12 cellular contexts compared by ENCODE assay signal in the genomic region with DNA sequence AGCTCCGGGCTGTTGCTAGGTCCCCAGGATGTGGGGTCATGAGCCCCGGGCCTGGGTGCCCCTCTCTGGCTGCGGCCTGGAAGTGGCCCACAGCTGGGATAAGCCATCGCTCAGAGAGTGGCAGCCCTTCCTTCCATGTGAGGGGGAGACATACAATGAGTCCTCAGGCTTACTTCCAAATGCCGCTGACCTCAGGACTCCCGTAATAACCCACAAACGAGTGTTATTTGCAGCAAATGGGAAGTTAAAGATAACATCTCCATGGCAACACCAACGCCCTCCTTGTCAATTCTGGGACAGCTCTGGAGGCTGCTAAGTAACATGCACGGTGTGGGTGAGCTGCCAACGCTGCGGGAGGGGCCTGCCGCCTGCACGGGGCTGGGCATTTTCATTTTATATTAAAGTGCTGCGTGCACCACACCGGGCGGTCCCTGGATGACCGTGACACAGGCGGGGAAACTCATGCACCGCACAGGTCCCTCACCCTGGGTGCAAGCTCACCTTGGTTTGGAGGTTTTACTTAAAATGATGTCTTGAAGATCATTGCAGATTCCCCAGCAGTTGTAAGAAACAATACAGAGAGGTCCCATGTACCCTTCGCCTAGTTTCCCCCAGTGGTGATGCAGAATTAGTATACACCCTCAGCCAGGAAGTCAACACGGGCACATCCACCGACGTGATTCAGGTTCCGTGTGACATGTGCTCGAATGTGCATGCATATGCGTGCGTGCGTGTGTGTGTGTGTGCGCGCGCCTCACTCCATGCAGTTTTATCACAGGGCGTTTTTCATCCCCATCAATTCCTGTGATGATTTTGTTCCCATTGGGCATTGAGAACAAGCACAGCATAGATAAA.
DNase-seq lines count a peak whose midpoint lies in the region; TF ChIP-seq lines count a peak whose summit lies in the region.
"Had no signal": no experiment of that assay in that cellular context is flagged by ENCODE, and none has a peak within 500 bp of the region (broad histone marks: within the 10 kb centered on the region; RNA-seq: fewer than 3 reads in every experiment).

No MANE protein-coding gene starts in this region.

- no peak overlapping the region for H3K9ac ChIP-seq in neural progenitor cell

- H3K27me3 ChIP-seq in dorsolateral prefrontal cortex = no peaks in the 10 kb centered on the region
- no peaks in the 10 kb centered on the region for H3K27me3 ChIP-seq in neural progenitor cell
- H3K27me3 ChIP-seq in Peyer's patch = no peaks in the 10 kb centered on the region
- H3K27me3 ChIP-seq: vagina had no signal

- H3K4me3 Mint-ChIP-seq in neural progenitor cell = peak overlapping the region; percentile 8
- H3K4me3 Mint-ChIP-seq in activated naive CD4-positive, alpha-beta T cell treated with anti-CD3 and anti-CD28 coated beads, Interleukin-2, amount 10 ng/mL, durations not matched to agents 7 days and 5 days = no peak overlapping the region

- no peak overlapping the region for H2AFZ ChIP-seq in neural progenitor cell (replicated peaks)

- no peaks in the 10 kb centered on the region for H3K9me3 Mint-ChIP-seq in neural progenitor cell
- H3K9me3 Mint-ChIP-seq in activated naive CD4-positive, alpha-beta T cell treated with anti-CD3 and anti-CD28 coated beads, Interleukin-2, amount 10 ng/mL, durations not matched to agents 7 days and 5 days = no peaks in the 10 kb centered on the region

- no peak overlapping the region for H3K4me2 ChIP-seq in neural progenitor cell

- H3F3A ChIP-seq in neural progenitor cell (ENCODE audit: low read depth) = peaks cover 16% of the 10 kb centered on the region

- H3K4me3 ChIP-seq in dorsolateral prefrontal cortex (no peak overlapping the region), neural progenitor cell (no peak overlapping the region), Peyer's patch (no peak overlapping the region)
- H3K4me3 ChIP-seq: vagina had no signal

- H3K4me1 ChIP-seq in neural progenitor cell (peaks cover 18% of the 10 kb centered on the region), Peyer's patch (no peaks in the 10 kb centered on the region)
- H3K4me1 ChIP-seq: vagina had no signal

- H3K9me3 ChIP-seq in neural progenitor cell (ENCODE audit: low read depth) (no peaks in the 10 kb centered on the region), Peyer's patch (no peaks in the 10 kb centered on the region)
- H3K9me3 ChIP-seq: vagina had no signal

- H3K36me3 Mint-ChIP-seq in neural progenitor cell = no peaks in the 10 kb centered on the region
- no peaks in the 10 kb centered on the region for H3K36me3 Mint-ChIP-seq in activated naive CD4-positive, alpha-beta T cell treated with anti-CD3 and anti-CD28 coated beads, Interleukin-2, amount 10 ng/mL, durations not matched to agents 7 days and 5 days

- intact Hi-C loops in dorsolateral prefrontal cortex (cut with DNase I) = no loop called here

- CTCF ChIA-PET in activated naive CD4-positive, alpha-beta T cell treated with anti-CD3 and anti-CD28 coated beads, Interleukin-2, amount 10 ng/mL, durations not matched to agents 7 days and 5 days (lab: Charles Lee) = no interaction called here

- H3K27ac ChIP-seq in dorsolateral prefrontal cortex (peak overlapping the region in 31 of 59 donors; percentile 2 to 81 (median 32)), neural progenitor cell (no peak overlapping the region), Peyer's patch (no peak overlapping the region)
- H3K27ac ChIP-seq: vagina had no signal

- peaks cover 46% of the 10 kb centered on the region for H3K4me1 Mint-ChIP-seq in neural progenitor cell
- no peaks in the 10 kb centered on the region for H3K4me1 Mint-ChIP-seq in activated naive CD4-positive, alpha-beta T cell treated with anti-CD3 and anti-CD28 coated beads, Interleukin-2, amount 10 ng/mL, durations not matched to agents 7 days and 5 days

- peaks cover 16% of the 10 kb centered on the region for H3K27me3 Mint-ChIP-seq in neural progenitor cell (ENCODE audit: insufficient read depth, low read depth)
- H3K27me3 Mint-ChIP-seq in activated naive CD4-positive, alpha-beta T cell treated with anti-CD3 and anti-CD28 coated beads, Interleukin-2, amount 10 ng/mL, durations not matched to agents 7 days and 5 days = peaks cover 18% of the 10 kb centered on the region

- no peaks in the 10 kb centered on the region for H3K36me3 ChIP-seq in neural progenitor cell
- H3K36me3 ChIP-seq in Peyer's patch = no peaks in the 10 kb centered on the region
- H3K36me3 ChIP-seq: vagina had no signal

- DNase-seq in CD1c-positive myeloid dendritic cell (ENCODE audit: extremely low spot score) (peak; percentile 52), NOMO-1 treated with DMSO at 0.1 percent for 48 hours (lab: John Stamatoyannopoulos, UW; ENCODE audit: unreplicated experiment) (peak; percentile 61), dorsolateral prefrontal cortex (peak in 4 of 10 donors; percentile 53 to 69 (median 68)), neural progenitor cell (ENCODE audit: low spot score) (no peak), NCI-H128 (lab: John Stamatoyannopoulos, UW; ENCODE audit: unreplicated experiment) (no peak), NCI-H2029 treated with DMSO at 0.1 percent for 48 hours (lab: John Stamatoyannopoulos, UW) (no peak), Peyer's patch (no peak)
- no peak for DNase-seq in activated naive CD4-positive, alpha-beta T cell treated with anti-CD3 and anti-CD28 coated beads, Interleukin-2, amount 10 ng/mL, durations not matched to agents 7 days and 5 days
- DNase-seq: activated naive CD4-positive, alpha-beta T cell; effector memory CD4-positive, alpha-beta T cell; NK-92 treated with Interleukin-12 subunit alpha and Interleukin-12 subunit beta, amount 100 ng/mL, for 24 hours had no signal

- no peak for TF ChIP-seq POLR2A in Peyer's patch (IDR thresholded peaks at IDR 0.05)

- TF ChIP-seq CTCF in dorsolateral prefrontal cortex (IDR thresholded peaks at IDR 0.05 in 54 of 56, conservative IDR thresholded peaks at IDR 0.05 in 2 of 56; ENCODE audit: low read depth in 1 of 56, partially characterized antibody in 56 of 56) = no peak
- TF ChIP-seq CTCF in neural progenitor cell (IDR thresholded peaks at IDR 0.05) = no peak
- no peak for TF ChIP-seq CTCF in Peyer's patch (IDR thresholded peaks at IDR 0.05)

- no peaks in the 10 kb centered on the region for H4K20me1 ChIP-seq in neural progenitor cell (ENCODE audit: low read depth)

- no peaks in the 10 kb centered on the region for H3K79me2 ChIP-seq in neural progenitor cell (ENCODE audit: low read depth)

- H3K27ac Mint-ChIP-seq in neural progenitor cell = peak overlapping the region; percentile 74
- no peak overlapping the region for H3K27ac Mint-ChIP-seq in activated naive CD4-positive, alpha-beta T cell treated with anti-CD3 and anti-CD28 coated beads, Interleukin-2, amount 10 ng/mL, durations not matched to agents 7 days and 5 days

Comparison
In these comparisons a context has a peak if more than half of its experiments do, and no peak if none do; other contexts are left out.
1. DNase-seq: peak in CD1c-positive myeloid dendritic cell (single experiment) and NOMO-1 treated with DMSO at 0.1 percent for 48 hours (single experiment); none in neural progenitor cell (single experiment), activated naive CD4-positive, alpha-beta T cell treated with anti-CD3 and anti-CD28 coated beads, Interleukin-2, amount 10 ng/mL, durations not matched to agents 7 days and 5 days (single experiment), NCI-H128 (single experiment), NCI-H2029 treated with DMSO at 0.1 percent for 48 hours (single experiment) and Peyer's patch (0 of 3).
2. H3K27ac ChIP-seq: peak in dorsolateral prefrontal cortex (31 of 59); none in neural progenitor cell (single experiment) and Peyer's patch (0 of 4).